In genomic region chr11:127649071-127649470, GRCh38 we compare ENCODE assay signal across 7 cellular contexts.
"Had no signal": no experiment of that assay in that cellular context is flagged by ENCODE, and none has a peak within 500 bp of the region (broad histone marks: within the 10 kb centered on the region; RNA-seq: fewer than 3 reads in every experiment).

No MANE protein-coding gene starts in this region.

- H3K4me2 ChIP-seq: GM23338 had no signal

- H2AFZ ChIP-seq: GM23338 had no signal

- ATAC-seq: GM23338 had no signal

- FAIRE-seq: H1, H54, HTR-8/SVneo had no signal

- DNase-seq: H9, HCEC 1CT, KBM-7 had no signal

- H3K4me3 ChIP-seq: GM23338 had no signal
